In genomic region chr1:171754381-171754705, GRCh38 we compare ENCODE assay signal across 12 cellular contexts. TPM values are rescaled to one million over a fixed set of nuclear protein-coding genes. Genes with fewer than 3 reads are reported as not detected.
A peak's percentile ranks its signal among the peaks of the same experiment; 100 is the strongest.
DNase-seq lines count a peak whose midpoint lies in the region; ATAC-seq, FAIRE-seq and TF ChIP-seq lines count a peak whose summit lies in the region.
"Had no signal": no experiment of that assay in that cellular context is flagged by ENCODE, and none has a peak within 500 bp of the region (broad histone marks: within the 10 kb centered on the region; RNA-seq: fewer than 3 reads in every experiment).

No MANE protein-coding gene starts in this region.

- FAIRE-seq in bronchial epithelial cell (lab: Jason Lieb, UNC): no peak

- H3K36me3 ChIP-seq in bronchial epithelial cell (ENCODE audit: control insufficient read depth, insufficient read depth, low read length): no peaks in the 10 kb centered on the region
- H3K36me3 ChIP-seq: BLaER1 had no signal

- in situ Hi-C loops in KBM-7 (cut with MboI; ENCODE audit: low pct_unique_long_range_greater_than_20kb, low sequenced_read_pairs): no loop called here

- ATAC-seq in HG03571 (IDR thresholded peaks at IDR 0.05; ENCODE audit: unreplicated experiment) (no peak), GM21786 (IDR thresholded peaks at IDR 0.05; ENCODE audit: unreplicated experiment) (no peak)

- H3K4me3 ChIP-seq in AG10803 (ENCODE audit: low read length) (no peak overlapping the region), bronchial epithelial cell (ENCODE audit: low read depth, low read length) (no peak overlapping the region)
- H3K4me3 ChIP-seq: BLaER1, testis had no signal

- DNase-seq in AG10803 (ENCODE audit: low read depth): peak; percentile 96
- peak; percentile 12 for DNase-seq in KBM-7
- DNase-seq in bronchial epithelial cell (ENCODE audit: low read depth): peak; percentile 75
- DNase-seq in iPS-NIHi11 (ENCODE audit: low spot score): peak; percentile 14
- DNase-seq in NCI-H345 (lab: John Stamatoyannopoulos, UW): no peak
- DNase-seq in stimulated activated CD4-positive, alpha-beta T cell treated with anti-CD3 and anti-CD28 coated beads, Interleukin-4, amount 100 ng/mL, for 1 hour: no peak
- DNase-seq: GOT3, Karpas-422, testis had no signal

- H3K27me3 ChIP-seq in bronchial epithelial cell (ENCODE audit: control insufficient read depth, insufficient read depth, low read length): no peaks in the 10 kb centered on the region
- H3K27me3 ChIP-seq: BLaER1, testis had no signal

- no peak for TF ChIP-seq CTCF in AG10803 (conservative IDR thresholded peaks at IDR 0.05; ENCODE audit: low read length)
- no peak for TF ChIP-seq CTCF in bronchial epithelial cell (IDR thresholded peaks at IDR 0.05; ENCODE audit: insufficient read depth, low read length, severe bottlenecking)

RNA-seq across cellular contexts. Expression of gene VAMP4, which starts 12.5 kb away (rescaled TPM):
- 5.0 and 5.8 TPM in 2 replicates for total RNA-seq in bronchial epithelial cell

RNA-seq across cellular contexts. Expression of gene METTL13, which starts 27.1 kb away (rescaled TPM):
- 28.3 and 30.8 TPM in 2 replicates for total RNA-seq in bronchial epithelial cell

Comparison
In these comparisons a context has a peak if more than half of its experiments do, and no peak if none do; other contexts are left out.
1. DNase-seq: peak in AG10803 (single experiment), KBM-7 (single experiment), bronchial epithelial cell (single experiment) and iPS-NIHi11 (single experiment); none in NCI-H345 (single experiment) and stimulated activated CD4-positive, alpha-beta T cell treated with anti-CD3 and anti-CD28 coated beads, Interleukin-4, amount 100 ng/mL, for 1 hour (single experiment).